16 cellular contexts compared by ENCODE assay signal in genomic region chr16:52296070-52296469, GRCh38.
DNase-seq lines count a peak whose midpoint lies in the region; ATAC-seq and TF ChIP-seq lines count a peak whose summit lies in the region.
"Had no signal": no experiment of that assay in that cellular context is flagged by ENCODE, and none has a peak within 500 bp of the region (broad histone marks: within the 10 kb centered on the region; RNA-seq: fewer than 3 reads in every experiment).

No MANE protein-coding gene starts in this region.

- H3K4me1 ChIP-seq in esophagus muscularis mucosa, result no peaks in the 10 kb centered on the region

- H3K9me3 ChIP-seq in esophagus muscularis mucosa, result no peaks in the 10 kb centered on the region
- H3K9me3 ChIP-seq: BLaER1, Caco-2, HAP-1 had no signal

- peak; percentile 16 for DNase-seq in NCI-H748 (lab: John Stamatoyannopoulos, UW; ENCODE audit: unreplicated experiment)
- DNase-seq in NCI-H748 treated with DMSO at 0.1 percent for 48 hours (lab: John Stamatoyannopoulos, UW), result no peak
- peak; percentile 73 to 80 for DNase-seq in NCI-H526 (lab: John Stamatoyannopoulos, UW)
- DNase-seq in esophagus muscularis mucosa (ENCODE audit: extremely low spot score), result peak; percentile 81
- no peak for DNase-seq in DMS 273 treated with DMSO at 0.1 percent for 48 hours (lab: John Stamatoyannopoulos, UW)
- DNase-seq in NCI-H774 (lab: John Stamatoyannopoulos, UW), result no peak
- DNase-seq: CD4-positive, CD25-positive, alpha-beta regulatory T cell; CD8-positive, alpha-beta T cell; DND-41; GOT3; HFFc6 had no signal

- no peak for TF ChIP-seq CTCF in esophagus muscularis mucosa (IDR thresholded peaks at IDR 0.05)

- WGBS in esophagus muscularis mucosa, result 78% methylated on average over 2 of the region's 2 CpGs

- H3K36me3 ChIP-seq in esophagus muscularis mucosa, result no peaks in the 10 kb centered on the region
- H3K36me3 ChIP-seq: BLaER1, HAP-1 had no signal

- ATAC-seq in HG02571 (IDR thresholded peaks at IDR 0.05; ENCODE audit: unreplicated experiment), result no peak
- ATAC-seq: CD8-positive, alpha-beta T cell had no signal

- no peak for TF ChIP-seq EP300 in esophagus muscularis mucosa (IDR thresholded peaks at IDR 0.05)

- H3K27ac ChIP-seq in esophagus muscularis mucosa (replicated peaks in 1 of 4), result no peak overlapping the region
- H3K27ac ChIP-seq: BLaER1, C4-2B had no signal

- no peaks in the 10 kb centered on the region for H3K27me3 ChIP-seq in esophagus muscularis mucosa
- H3K27me3 ChIP-seq: BLaER1 had no signal

- H3K4me3 ChIP-seq in esophagus muscularis mucosa, result no peak overlapping the region
- H3K4me3 ChIP-seq: BLaER1, HAP-1 had no signal

- no peak for TF ChIP-seq POLR2A in esophagus muscularis mucosa (IDR thresholded peaks at IDR 0.05; ENCODE audit: low read depth)

- intact Hi-C loops in esophagus muscularis mucosa (cut with DNase I), result no loop called here

Comparison
In these comparisons a context has a peak if more than half of its experiments do, and no peak if none do; other contexts are left out.
1. DNase-seq: peak in NCI-H748 (single experiment), NCI-H526 (2 of 2) and esophagus muscularis mucosa (single experiment); none in NCI-H748 treated with DMSO at 0.1 percent for 48 hours (single experiment), DMS 273 treated with DMSO at 0.1 percent for 48 hours (single experiment) and NCI-H774 (single experiment).